Comparison of ENCODE assay signal across 22 cellular contexts in the genomic region with DNA sequence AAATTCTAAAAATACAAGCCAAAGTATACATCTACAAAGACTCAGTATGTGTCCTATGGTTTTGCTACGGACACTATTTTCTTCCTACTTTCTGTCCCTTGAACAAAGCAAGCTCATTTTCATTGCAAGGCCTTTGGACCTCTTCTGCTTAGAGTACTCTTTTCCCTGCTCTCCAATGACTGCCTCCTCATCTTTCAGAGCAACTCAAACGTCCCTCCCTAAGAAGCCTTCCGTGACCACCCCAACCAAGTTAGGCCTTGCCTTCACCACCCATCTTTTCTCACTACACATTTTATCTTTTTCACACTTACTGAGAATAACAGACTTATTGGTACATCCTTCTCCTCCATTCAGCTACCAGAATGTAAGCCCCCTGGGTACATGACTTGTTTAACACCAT. TPM values are rescaled to one million over a fixed set of nuclear protein-coding genes. Genes with fewer than 3 reads are reported as not detected.
A peak's percentile ranks its signal among the peaks of the same experiment; 100 is the strongest.
DNase-seq lines count a peak whose midpoint lies in the region; ATAC-seq, FAIRE-seq and TF ChIP-seq lines count a peak whose summit lies in the region.
"Had no signal": no experiment of that assay in that cellular context is flagged by ENCODE, and none has a peak within 500 bp of the region (broad histone marks: within the 10 kb centered on the region; RNA-seq: fewer than 3 reads in every experiment).

No MANE protein-coding gene starts in this region.

- no peak overlapping the region for H3K4ac ChIP-seq in IMR-90 (ENCODE audit: low read depth, low read length)

- POLR2A ChIA-PET in IMR-90 (lab: Charles Lee; ENCODE audit: unreplicated experiment) = no interaction called here

- H3K27me3 ChIP-seq in ACC112 (ENCODE audit: insufficient read depth, low read length) (no peaks in the 10 kb centered on the region), IMR-90 (ENCODE audit: control insufficient read depth, insufficient read depth, low read length) (no peaks in the 10 kb centered on the region)
- H3K27me3 ChIP-seq: esophagus muscularis mucosa, spleen had no signal

- in situ Hi-C loops in IMR-90 (cut with MboI; ENCODE audit: low sequenced_read_pairs) = no loop called here

- no TSS peak for BruUV-seq in IMR-90 (replicated peaks; lab: Mats Ljungman, UMichigan)

- no peak overlapping the region for H2BK15ac ChIP-seq in IMR-90 (ENCODE audit: low read depth, low read length)

- no peak overlapping the region for H2BK5ac ChIP-seq in IMR-90 (ENCODE audit: low read depth, low read length, poor library complexity, severe bottlenecking)

- peaks cover 15 to 50% of the 10 kb centered on the region in 2 experiments; a peak in 3 of 4 replicates for H3K79me1 ChIP-seq in IMR-90 (ENCODE audit: low read depth in 1 of 2, low read length in 2 of 2)

- no peak overlapping the region for H4K5ac ChIP-seq in IMR-90 (ENCODE audit: low read depth, low read length)

- CTCF ChIA-PET in IMR-90 (lab: Yijun Ruan, JAX) = no interaction called here

- dilution Hi-C loops in IMR-90 (cut with HindIII; ENCODE audit: low sequenced_read_pairs, unreplicated experiment) = no loop called here

- H3K27ac ChIP-seq in ACC112 (ENCODE audit: low read depth, low read length) (peak overlapping the region; percentile 76), IMR-90 (ENCODE audit: insufficient read depth, low read length) (no peak overlapping the region)

- H3K36me3 ChIP-seq in ACC112 (ENCODE audit: insufficient read depth, low read length) = peaks cover 5% of the 10 kb centered on the region; the same call in 1 of the 2 replicates
- H3K36me3 ChIP-seq in IMR-90 (ENCODE audit: control insufficient read depth, insufficient read depth, low read length) = no peaks in the 10 kb centered on the region
- H3K36me3 ChIP-seq: esophagus muscularis mucosa, spleen had no signal

- H3K79me2 ChIP-seq in ACC112 (ENCODE audit: control insufficient read depth, insufficient read depth, low read length, unreplicated experiment) = peaks cover 80% of the 10 kb centered on the region

- H4K8ac ChIP-seq in IMR-90 (ENCODE audit: low read depth in 2 of 2, low read length in 2 of 2) = peak overlapping the region in 1 of 2 experiments; percentile 56; a peak in 1 of 4 replicates

- no peak overlapping the region for H2BK20ac ChIP-seq in IMR-90 (ENCODE audit: low read depth, low read length)

- H2AK5ac ChIP-seq in IMR-90 (ENCODE audit: low read depth, low read length) = no peak overlapping the region

- H3K4me1 ChIP-seq in ACC112 (ENCODE audit: control insufficient read depth, insufficient read depth, low read length, unreplicated experiment) (peaks cover 19% of the 10 kb centered on the region), IMR-90 (ENCODE audit: control insufficient read depth, insufficient read depth, low read length) (peaks cover 11% of the 10 kb centered on the region)

- no peak for TF ChIP-seq RAD21 in IMR-90 (IDR thresholded peaks at IDR 0.05; ENCODE audit: low read length)

- DNase-seq in IMR-90 (no peak), fibroblast of villous mesenchyme (ENCODE audit: low read depth) (peak; percentile 23), sciatic nerve (ENCODE audit: low spot score) (no peak), NCI-H2227 (lab: John Stamatoyannopoulos, UW; ENCODE audit: unreplicated experiment) (no peak), urothelium cell line (ENCODE audit: low spot score) (no peak), frontal cortex (ENCODE audit: low spot score in 2 of 2) (no peak)
- DNase-seq: activated CD4-positive, alpha-beta memory T cell treated with anti-CD3 and anti-CD28 coated beads for 36 hours; activated T-cell treated with anti-CD3 and anti-CD28 coated beads for 4 hours; CD8-positive, alpha-beta T cell; cerebellar nuclear complex; effector CD8-positive, alpha-beta T cell; Kasumi-1; naive thymus-derived CD4-positive, alpha-beta T cell; NCI-H774; OCI-M1; spleen; stimulated activated CD8-positive, alpha-beta memory T cell treated with anti-CD3 and anti-CD28 coated beads, Interleukin-4, amount 100 ng/mL, for 48 hours; T-helper 2 cell had no signal

- H2AFZ ChIP-seq in ACC112 (ENCODE audit: low read length, unreplicated experiment) (no peak overlapping the region), IMR-90 (replicated peaks; ENCODE audit: low read length, poor library complexity) (no peak overlapping the region)

- 0 out of 2 replicates have a peak overlapping the region, but pooled peaks have one; percentile 49 for H3K23ac ChIP-seq in IMR-90 (ENCODE audit: low read depth, low read length)

- intact Hi-C loops in IMR-90 (cut with micrococcal nuclease) = no loop called here
- intact Hi-C loops in sciatic nerve (cut with DNase I) = no loop called here

- 57% methylated on average over 1 of the region's 3 CpGs; no CpG with 5 or more reads in 1 of the 2 experiments for WGBS in IMR-90 (ENCODE audit: extremely low coverage in 2 of 2, insufficient read length in 1 of 2), 2 experiments

- TF ChIP-seq CTCF in IMR-90 (conservative IDR thresholded peaks at IDR 0.05; ENCODE audit: low read depth, low read length) = no peak
- TF ChIP-seq CTCF in fibroblast of villous mesenchyme (IDR thresholded peaks at IDR 0.05; ENCODE audit: insufficient read depth, low read depth, low read length) = no peak

- no peaks in the 10 kb centered on the region for H3K9me3 ChIP-seq in IMR-90 (ENCODE audit: control insufficient read depth, insufficient read depth, low read length)
- H3K9me3 ChIP-seq: esophagus muscularis mucosa, spleen had no signal

- no peak overlapping the region for H3K56ac ChIP-seq in IMR-90 (ENCODE audit: extremely low read depth, insufficient read depth, low read length)

- H3K9me1 ChIP-seq in IMR-90 (ENCODE audit: insufficient read depth, low read length) = peaks cover 4% of the 10 kb centered on the region; the same call in 1 of the 2 replicates

- no peak overlapping the region for H3K18ac ChIP-seq in IMR-90 (ENCODE audit: low read depth, low read length)

- H2AK9ac ChIP-seq in IMR-90 (replicated peaks; ENCODE audit: low read depth, low read length, poor library complexity) = no peak overlapping the region

- no peak for ATAC-seq in IMR-90 (ENCODE audit: low read depth)
- ATAC-seq in sciatic nerve = peak; percentile 53
- ATAC-seq in HG02885 (IDR thresholded peaks at IDR 0.05; ENCODE audit: poor library complexity, unreplicated experiment) = no peak
- ATAC-seq: CD8-positive, alpha-beta T cell; naive thymus-derived CD4-positive, alpha-beta T cell had no signal

- no peak overlapping the region for H3K9ac ChIP-seq in IMR-90 (ENCODE audit: low read depth, low read length)

- no peak overlapping the region for H4K91ac ChIP-seq in IMR-90 (ENCODE audit: insufficient read depth, low read depth, low read length)

- H2BK120ac ChIP-seq in IMR-90 (ENCODE audit: low read depth, low read length) = no peak overlapping the region

- H3K14ac ChIP-seq in IMR-90 (replicated peaks; ENCODE audit: low read depth, low read length) = peak overlapping the region; percentile 68; the same call in 1 of the 2 replicates

- no peak for FAIRE-seq in urothelium cell line (lab: Jason Lieb, UNC)
- no peak for FAIRE-seq in frontal cortex (lab: Jason Lieb, UNC)
- FAIRE-seq: HTR-8/SVneo had no signal

- H4K20me1 ChIP-seq in IMR-90 (ENCODE audit: insufficient read depth, low read length) = peaks cover 71% of the 10 kb centered on the region

- no peak overlapping the region for H3K4me3 ChIP-seq in ACC112 (ENCODE audit: low read depth, low read length)
- H3K4me3 ChIP-seq in IMR-90 (ENCODE audit: insufficient read depth, low read depth, low read length) = no peak overlapping the region
- H3K4me3 ChIP-seq in fibroblast of villous mesenchyme (ENCODE audit: low read depth, low read length) = no peak overlapping the region
- H3K4me3 ChIP-seq: esophagus muscularis mucosa, spleen had no signal

- no peak for TF ChIP-seq POLR2A in IMR-90 (IDR thresholded peaks at IDR 0.05; ENCODE audit: low read depth, low read length)

- H3K4me2 ChIP-seq in IMR-90 (ENCODE audit: low read depth, low read length) = no peak overlapping the region

TF ChIP-seq in IMR-90, 13 proteins besides CTCF, POLR2A, EP300 and RAD21:
- TF ChIP-seq BHLHE40 (IDR thresholded peaks at IDR 0.05; ENCODE audit: low read depth, low read length) (no peak), SMC3 (IDR thresholded peaks at IDR 0.05; ENCODE audit: low read depth, low read length) (no peak), RFX5 (IDR thresholded peaks at IDR 0.05; ENCODE audit: low read depth, low read length) (no peak), CHD1 (IDR thresholded peaks at IDR 0.05; ENCODE audit: low read depth, low read length) (no peak), FOS (IDR thresholded peaks at IDR 0.05; ENCODE audit: low read depth, low read length) (no peak)
- TF ChIP-seq, protein P1, sequence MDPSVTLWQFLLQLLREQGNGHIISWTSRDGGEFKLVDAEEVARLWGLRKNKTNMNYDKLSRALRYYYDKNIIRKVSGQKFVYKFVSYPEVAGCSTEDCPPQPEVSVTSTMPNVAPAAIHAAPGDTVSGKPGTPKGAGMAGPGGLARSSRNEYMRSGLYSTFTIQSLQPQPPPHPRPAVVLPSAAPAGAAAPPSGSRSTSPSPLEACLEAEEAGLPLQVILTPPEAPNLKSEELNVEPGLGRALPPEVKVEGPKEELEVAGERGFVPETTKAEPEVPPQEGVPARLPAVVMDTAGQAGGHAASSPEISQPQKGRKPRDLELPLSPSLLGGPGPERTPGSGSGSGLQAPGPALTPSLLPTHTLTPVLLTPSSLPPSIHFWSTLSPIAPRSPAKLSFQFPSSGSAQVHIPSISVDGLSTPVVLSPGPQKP (IDR thresholded peaks at IDR 0.05; ENCODE audit: borderline replicate concordance, low read depth, low read length) = no peak

RNA-seq across cellular contexts. Expression of gene ENAH, which starts 39.9 kb away (rescaled TPM):
- total RNA-seq in IMR-90 (2012; rRNA removed) (82.5 and 86.9 TPM in 2 replicates), fibroblast of villous mesenchyme (126 and 135 TPM in 2 replicates), sciatic nerve (80.8 TPM), frontal cortex (48.5 TPM)
- 47.4 and 61.3 TPM in 2 replicates for polyA plus RNA-seq in IMR-90 (2012; rRNA removed)
- 7.3 and 9.4 TPM in 2 replicates for polyA plus RNA-seq in IMR-90 (2012; cell fraction: cytosol; rRNA removed)
- 10.8 and 45.1 TPM in 2 replicates for polyA plus RNA-seq in IMR-90 (2012; cell fraction: nucleus; rRNA removed; ENCODE audit: low replicate concordance)
- polyA plus RNA-seq: naive thymus-derived CD4-positive, alpha-beta T cell had no signal
